ENCODE assay signal across 11 cellular contexts in the genomic region with DNA sequence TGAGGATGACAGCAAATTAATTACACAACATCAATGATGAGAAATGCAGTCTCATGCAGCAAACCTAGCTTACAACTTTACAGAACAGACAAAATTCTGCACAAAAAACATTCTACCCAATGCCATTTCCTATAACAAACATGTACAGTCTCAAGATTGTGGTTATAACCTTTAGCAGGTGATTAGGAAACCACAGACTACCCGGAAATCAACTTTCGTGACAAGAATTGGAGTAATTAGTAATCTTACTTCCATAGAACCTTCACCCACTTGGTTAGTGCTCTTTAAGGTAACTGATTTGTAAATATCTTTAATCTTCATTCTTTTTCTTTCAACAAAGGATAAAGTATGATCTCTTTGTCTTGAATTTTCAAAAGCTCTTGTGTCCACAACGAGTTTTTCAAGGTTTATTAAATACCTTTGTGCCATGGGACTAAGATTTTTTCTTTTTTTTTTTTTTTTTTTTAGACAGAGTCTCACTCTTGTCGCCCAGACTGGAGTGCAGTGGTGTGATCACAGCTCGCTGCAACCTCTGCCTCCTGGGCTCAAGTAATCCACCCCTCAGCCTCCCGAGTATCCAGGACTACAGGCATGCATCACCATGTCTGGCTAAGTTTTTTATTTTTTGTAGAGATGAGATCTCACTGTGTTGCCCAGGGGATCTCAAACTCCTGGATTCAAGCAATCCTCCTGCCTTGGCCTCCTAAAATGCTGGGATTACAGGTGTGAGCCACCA.
DNase-seq lines count a peak whose midpoint lies in the region; ATAC-seq and TF ChIP-seq lines count a peak whose summit lies in the region.
"Had no signal": no experiment of that assay in that cellular context is flagged by ENCODE, and none has a peak within 500 bp of the region (broad histone marks: within the 10 kb centered on the region; RNA-seq: fewer than 3 reads in every experiment).

No MANE protein-coding gene starts in this region.

- peaks cover 2% of the 10 kb centered on the region for H3K27me3 Mint-ChIP-seq in activated CD4-positive, alpha-beta T cell treated with anti-CD3 and anti-CD28 coated beads, Interleukin-2, amount 10 ng/mL, durations not matched to agents 7 days and 5 days
- peaks cover 9% of the 10 kb centered on the region for H3K27me3 Mint-ChIP-seq in chondrocyte (ENCODE audit: low read depth)

- peak; percentile 56 for DNase-seq in HT-29 (ENCODE audit: low spot score)
- DNase-seq in activated CD4-positive, alpha-beta T cell treated with anti-CD3 and anti-CD28 coated beads, Interleukin-2, amount 10 ng/mL, durations not matched to agents 7 days and 5 days = peak; percentile 73
- DNase-seq in chondrocyte (ENCODE audit: low spot score) = peak; percentile 11
- peak in 2 of 3 experiments; percentile 22 to 26 for DNase-seq in stimulated activated CD4-positive, alpha-beta T cell treated with anti-CD3 and anti-CD28 coated beads, TNF-alpha, amount 100 ng/mL, for 24 hours (ENCODE audit: low read depth in 3 of 3)
- DNase-seq in MV-4-11 (lab: John Stamatoyannopoulos, UW) = no peak
- no peak for DNase-seq in right cardiac atrium
- no peak for DNase-seq in suprapubic skin (ENCODE audit: low spot score in 2 of 2)
- DNase-seq: IMR-90 had no signal

- POLR2A ChIA-PET in activated CD4-positive, alpha-beta T cell treated with anti-CD3 and anti-CD28 coated beads, Interleukin-2, amount 10 ng/mL, durations not matched to agents 7 days and 5 days (lab: Charles Lee) = no interaction called here

- TF ChIP-seq CTCF in chondrocyte (IDR thresholded peaks at IDR 0.05) = no peak
- TF ChIP-seq CTCF in suprapubic skin (IDR thresholded peaks at IDR 0.05) = no peak

- ATAC-seq in right cardiac atrium (no peak), HG03039 (IDR thresholded peaks at IDR 0.05; ENCODE audit: unreplicated experiment) (no peak)

- TF ChIP-seq POLR2A in suprapubic skin (IDR thresholded peaks at IDR 0.05) = no peak

- TF ChIP-seq EP300 in suprapubic skin (IDR thresholded peaks at IDR 0.05) = no peak

- no peak overlapping the region for H3K4me3 ChIP-seq in right cardiac atrium (ENCODE audit: low read length)
- H3K4me3 ChIP-seq in suprapubic skin = no peak overlapping the region
- H3K4me3 ChIP-seq: neural progenitor cell had no signal

- no peaks in the 10 kb centered on the region for H3K4me1 ChIP-seq in right cardiac atrium (ENCODE audit: control insufficient read depth, insufficient read depth, low read length)
- H3K4me1 ChIP-seq in suprapubic skin = peaks cover 8% of the 10 kb centered on the region
- H3K4me1 ChIP-seq: neural progenitor cell had no signal

- 57% methylated on average over 6 of the region's 6 CpGs for WGBS in right cardiac atrium
- 62% methylated on average over 6 of the region's 6 CpGs for WGBS in suprapubic skin

- no peaks in the 10 kb centered on the region for H3K27me3 ChIP-seq in right cardiac atrium (ENCODE audit: control insufficient read depth, insufficient read depth)
- H3K27me3 ChIP-seq in suprapubic skin = no peaks in the 10 kb centered on the region
- H3K27me3 ChIP-seq: neural progenitor cell had no signal

- peak overlapping the region; percentile 97 for H3K27ac Mint-ChIP-seq in activated CD4-positive, alpha-beta T cell treated with anti-CD3 and anti-CD28 coated beads, Interleukin-2, amount 10 ng/mL, durations not matched to agents 7 days and 5 days
- H3K27ac Mint-ChIP-seq in chondrocyte (ENCODE audit: unreplicated experiment) = no peak overlapping the region
- H3K27ac Mint-ChIP-seq: neural progenitor cell had no signal

- H3K9me3 ChIP-seq in right cardiac atrium (ENCODE audit: control insufficient read depth, low read length) = peaks cover 2% of the 10 kb centered on the region
- H3K9me3 ChIP-seq in suprapubic skin = peaks cover 5% of the 10 kb centered on the region

- H3K4me1 Mint-ChIP-seq in activated CD4-positive, alpha-beta T cell treated with anti-CD3 and anti-CD28 coated beads, Interleukin-2, amount 10 ng/mL, durations not matched to agents 7 days and 5 days = peaks cover 51% of the 10 kb centered on the region
- peaks cover 4% of the 10 kb centered on the region for H3K4me1 Mint-ChIP-seq in chondrocyte (ENCODE audit: low read depth)
- H3K4me1 Mint-ChIP-seq: neural progenitor cell had no signal

- H3K9me3 Mint-ChIP-seq in activated CD4-positive, alpha-beta T cell treated with anti-CD3 and anti-CD28 coated beads, Interleukin-2, amount 10 ng/mL, durations not matched to agents 7 days and 5 days = peaks cover 31% of the 10 kb centered on the region
- peaks cover 16% of the 10 kb centered on the region for H3K9me3 Mint-ChIP-seq in chondrocyte (ENCODE audit: low read depth)

- CTCF ChIA-PET in activated CD4-positive, alpha-beta T cell treated with anti-CD3 and anti-CD28 coated beads, Interleukin-2, amount 10 ng/mL, durations not matched to agents 7 days and 5 days (lab: Charles Lee) = interaction anchor here (1.0 kb wide), 1 partner anchor 95 kb away, joined by 4 read pairs; no protein-coding TSS in a partner anchor

- peak overlapping the region; percentile 67 for H3K4me3 Mint-ChIP-seq in activated CD4-positive, alpha-beta T cell treated with anti-CD3 and anti-CD28 coated beads, Interleukin-2, amount 10 ng/mL, durations not matched to agents 7 days and 5 days
- H3K4me3 Mint-ChIP-seq in chondrocyte (ENCODE audit: unreplicated experiment) = no peak overlapping the region
- H3K4me3 Mint-ChIP-seq: neural progenitor cell had no signal

- intact Hi-C loops in right cardiac atrium (cut with DNase I) = no loop called here

- no peak overlapping the region for H3K27ac ChIP-seq in right cardiac atrium (ENCODE audit: low read length)
- H3K27ac ChIP-seq in suprapubic skin = no peak overlapping the region
- H3K27ac ChIP-seq: epithelial cell of prostate, neural progenitor cell had no signal

- peaks cover 35% of the 10 kb centered on the region for H3K36me3 Mint-ChIP-seq in activated CD4-positive, alpha-beta T cell treated with anti-CD3 and anti-CD28 coated beads, Interleukin-2, amount 10 ng/mL, durations not matched to agents 7 days and 5 days (ENCODE audit: low read depth)
- peaks cover 4% of the 10 kb centered on the region for H3K36me3 Mint-ChIP-seq in chondrocyte (ENCODE audit: low read depth)

- H3K36me3 ChIP-seq in suprapubic skin = no peaks in the 10 kb centered on the region
- H3K36me3 ChIP-seq: neural progenitor cell had no signal

Comparison
In these comparisons a context has a peak if more than half of its experiments do, and no peak if none do; other contexts are left out.
1. DNase-seq: peak in HT-29 (single experiment), activated CD4-positive, alpha-beta T cell treated with anti-CD3 and anti-CD28 coated beads, Interleukin-2, amount 10 ng/mL, durations not matched to agents 7 days and 5 days (single experiment), chondrocyte (single experiment) and stimulated activated CD4-positive, alpha-beta T cell treated with anti-CD3 and anti-CD28 coated beads, TNF-alpha, amount 100 ng/mL, for 24 hours (2 of 3); none in MV-4-11 (single experiment), right cardiac atrium (0 of 3) and suprapubic skin (0 of 2).